Comparison of ENCODE assay signal across 21 cellular contexts in genomic region chr7:115088938-115089337, GRCh38.
DNase-seq lines count a peak whose midpoint lies in the region; ATAC-seq, FAIRE-seq and TF ChIP-seq lines count a peak whose summit lies in the region.
"Had no signal": no experiment of that assay in that cellular context is flagged by ENCODE, and none has a peak within 500 bp of the region (broad histone marks: within the 10 kb centered on the region; RNA-seq: fewer than 3 reads in every experiment).

No MANE protein-coding gene starts in this region.

- no peak overlapping the region; the same call in 1 of the 2 replicates for H4K91ac ChIP-seq in IMR-90 (ENCODE audit: insufficient read depth, low read depth, low read length)

- CTCF ChIA-PET in IMR-90 (lab: Yijun Ruan, JAX), result no interaction called here
- CTCF ChIA-PET in endothelial cell of umbilical vein (lab: Charles Lee), result interaction anchor here (1.2 to 4.0 kb wide), 2 partner anchors 10 to 114 kb away, joined by 3 to 46 read pairs; no protein-coding TSS in a partner anchor
- CTCF ChIA-PET in Caco-2 (lab: Charles Lee), result no interaction called here

- no peak for TF ChIP-seq POLR2A in IMR-90 (IDR thresholded peaks at IDR 0.05; ENCODE audit: low read depth, low read length)
- no peak for TF ChIP-seq POLR2A in endothelial cell of umbilical vein (IDR thresholded peaks at IDR 0.05; ENCODE audit: low read depth, low read length)

- H3K4me3 Mint-ChIP-seq in Caco-2 (ENCODE audit: unreplicated experiment), result no peak overlapping the region
- H3K4me3 Mint-ChIP-seq: CD4-positive, alpha-beta T cell had no signal

- no peak for ATAC-seq in IMR-90 (ENCODE audit: low read depth)

- H3K27me3 Mint-ChIP-seq in Caco-2 (ENCODE audit: insufficient read depth, unreplicated experiment), result no peaks in the 10 kb centered on the region

- intact Hi-C loops in IMR-90 (cut with micrococcal nuclease) (loop anchor here (5.0 kb wide), 1 partner anchor 588 kb away; no protein-coding TSS in a partner anchor), endothelial cell of umbilical vein (cut with micrococcal nuclease) (loop anchor here (5.0 kb wide), 2 partner anchors 48 to 222 kb away; no protein-coding TSS in a partner anchor), Caco-2 (cut with micrococcal nuclease; ENCODE audit: unreplicated experiment) (no loop called here)

- H2BK5ac ChIP-seq in IMR-90 (ENCODE audit: low read depth, low read length, poor library complexity, severe bottlenecking) (no peak overlapping the region), mesendoderm (ENCODE audit: low read length) (no peak overlapping the region)

- H2BK15ac ChIP-seq in IMR-90 (ENCODE audit: low read depth, low read length) (peak overlapping the region; percentile 65; the same call in 1 of the 3 replicates), mesendoderm (replicated peaks; ENCODE audit: low read depth) (peak overlapping the region; percentile 12)

- H3K18ac ChIP-seq in IMR-90 (ENCODE audit: low read depth, low read length), result peak overlapping the region; percentile 9; the same call in 1 of the 2 replicates
- H3K18ac ChIP-seq in mesendoderm (ENCODE audit: low read length), result no peak overlapping the region

- POLR2A ChIA-PET in IMR-90 (lab: Charles Lee; ENCODE audit: unreplicated experiment), result no interaction called here
- POLR2A ChIA-PET in endothelial cell of umbilical vein (lab: Charles Lee), result no interaction called here
- POLR2A ChIA-PET in Caco-2 (lab: Charles Lee), result no interaction called here

- peak overlapping the region; percentile 52; the same call in 1 of the 2 replicates for H2BK120ac ChIP-seq in IMR-90 (ENCODE audit: low read depth, low read length)
- no peak overlapping the region for H2BK120ac ChIP-seq in mesendoderm (ENCODE audit: low read depth, low read length)

- no peak for DNase-seq in IMR-90
- peak; percentile 32 for DNase-seq in endothelial cell of umbilical vein (ENCODE audit: low read depth, low spot score)
- DNase-seq in mesendoderm, result peak; percentile 86
- no peak for DNase-seq in HT-29 (ENCODE audit: low spot score)
- DNase-seq in osteoblast (ENCODE audit: insufficient read length, low spot score, missing footprints), result no peak
- DNase-seq in cerebellar nuclear complex (lab: John Stamatoyannopoulos, UW), result no peak
- DNase-seq in Caco-2, result no peak
- DNase-seq: 8988T; CD4-positive, alpha-beta T cell; EL; GOT3; NCI-H1436 treated with DMSO at 0.1 percent for 48 hours; NCI-H2081; NCI-H2171 treated with DMSO at 0.1 percent for 48 hours; NCI-H446; NCI-H526 treated with DMSO at 0.1 percent for 48 hours; OCI-M1; Right ventricle myocardium superior had no signal

- H3K27ac ChIP-seq in ACC112 (ENCODE audit: low read depth, low read length) (no peak overlapping the region), IMR-90 (ENCODE audit: insufficient read depth, low read length) (no peak overlapping the region), endothelial cell of umbilical vein (ENCODE audit: insufficient read depth, low read depth, low read length) (no peak overlapping the region), mesendoderm (ENCODE audit: low read depth, low read length) (no peak overlapping the region), osteoblast (ENCODE audit: low read depth, low read length) (no peak overlapping the region)
- H3K27ac ChIP-seq: KMS-11, SK-N-MC had no signal

- dilution Hi-C loops in IMR-90 (cut with HindIII; ENCODE audit: low sequenced_read_pairs, unreplicated experiment), result no loop called here
- dilution Hi-C loops in endothelial cell of umbilical vein (cut with MboI; ENCODE audit: extremely low pct_ligation_motif_present, low sequenced_read_pairs), result no loop called here

- H3K27me3 ChIP-seq in ACC112 (ENCODE audit: insufficient read depth, low read length) (no peaks in the 10 kb centered on the region), IMR-90 (ENCODE audit: control insufficient read depth, insufficient read depth, low read length) (no peaks in the 10 kb centered on the region), endothelial cell of umbilical vein (ENCODE audit: control insufficient read depth in 2 of 2, insufficient read depth in 2 of 2, low read length in 2 of 2) (no peaks in the 10 kb centered on the region), mesendoderm (ENCODE audit: insufficient read depth, low read length, poor library complexity) (no peaks in the 10 kb centered on the region), osteoblast (ENCODE audit: insufficient read depth, low read length) (no peaks in the 10 kb centered on the region), Caco-2 (replicated peaks; ENCODE audit: control insufficient read depth, insufficient read depth, low read length) (no peaks in the 10 kb centered on the region)

- H3K4me2 ChIP-seq in IMR-90 (ENCODE audit: low read depth, low read length) (no peak overlapping the region), endothelial cell of umbilical vein (ENCODE audit: insufficient read depth, low read length) (no peak overlapping the region), mesendoderm (ENCODE audit: low read length) (no peak overlapping the region), osteoblast (ENCODE audit: insufficient read depth, low read length) (no peak overlapping the region)
- H3K4me2 ChIP-seq: KMS-11 had no signal

- WGBS in IMR-90 (ENCODE audit: extremely low coverage in 2 of 2, insufficient read length in 1 of 2), 2 experiments, result no CpG with 5 or more reads among the region's 3 CpGs
- WGBS in mesendoderm (ENCODE audit: extremely low coverage, insufficient coverage, low lambda C conversion rate), result no CpG with 5 or more reads among the region's 3 CpGs

- H2AK5ac ChIP-seq in IMR-90 (ENCODE audit: low read depth, low read length) (no peak overlapping the region), mesendoderm (ENCODE audit: low read length) (no peak overlapping the region)

- TF ChIP-seq CTCF in IMR-90 (conservative IDR thresholded peaks at IDR 0.05; ENCODE audit: low read depth, low read length), result no peak
- TF ChIP-seq CTCF in endothelial cell of umbilical vein (IDR thresholded peaks at IDR 0.05; ENCODE audit: extremely low read depth in 1 of 2, insufficient read depth in 1 of 2, low read depth in 1 of 2, low read length in 2 of 2), result no peak
- no peak for TF ChIP-seq CTCF in osteoblast (IDR thresholded peaks at IDR 0.05; ENCODE audit: extremely low read depth, low read depth, low read length)
- no peak for TF ChIP-seq CTCF in Caco-2 (IDR thresholded peaks at IDR 0.05; ENCODE audit: insufficient read depth in 1 of 2, low read depth in 1 of 2, low read length in 1 of 2, severe bottlenecking in 1 of 2, unreplicated experiment in 1 of 2)

- peak overlapping the region; percentile 22; the same call in 1 of the 2 replicates for H3K4ac ChIP-seq in IMR-90 (ENCODE audit: low read depth, low read length)
- no peak overlapping the region for H3K4ac ChIP-seq in mesendoderm (ENCODE audit: low read depth, low read length)

- H3K79me2 ChIP-seq in ACC112 (ENCODE audit: control insufficient read depth, insufficient read depth, low read length, unreplicated experiment) (no peaks in the 10 kb centered on the region), endothelial cell of umbilical vein (ENCODE audit: control insufficient read depth, insufficient read depth, low read length) (no peaks in the 10 kb centered on the region), mesendoderm (ENCODE audit: control insufficient read depth, insufficient read depth, low read length) (no peaks in the 10 kb centered on the region), osteoblast (ENCODE audit: insufficient read depth, low read length) (no peaks in the 10 kb centered on the region)

- no peak overlapping the region for H2AK9ac ChIP-seq in IMR-90 (replicated peaks; ENCODE audit: low read depth, low read length, poor library complexity)

- no peak overlapping the region for H4K8ac ChIP-seq in IMR-90 (ENCODE audit: low read depth in 2 of 2, low read length in 2 of 2)
- no peak overlapping the region for H4K8ac ChIP-seq in mesendoderm (ENCODE audit: low read depth, low read length)

- H3K23ac ChIP-seq in IMR-90 (ENCODE audit: low read depth, low read length), result no peak overlapping the region
- no peak overlapping the region for H3K23ac ChIP-seq in mesendoderm (ENCODE audit: low read length)

- H2AFZ ChIP-seq in ACC112 (ENCODE audit: low read length, unreplicated experiment) (peak overlapping the region; percentile 39), IMR-90 (replicated peaks; ENCODE audit: low read length, poor library complexity) (no peak overlapping the region), endothelial cell of umbilical vein (ENCODE audit: low read depth, low read length) (peak overlapping the region; percentile 13), osteoblast (ENCODE audit: low read length) (no peak overlapping the region)

- H3K9me1 ChIP-seq in IMR-90 (ENCODE audit: insufficient read depth, low read length) (no peaks in the 10 kb centered on the region), endothelial cell of umbilical vein (replicated peaks; ENCODE audit: control insufficient read depth, extremely low read depth, insufficient read depth, low read length) (no peaks in the 10 kb centered on the region)

- H3K4me1 ChIP-seq in ACC112 (ENCODE audit: control insufficient read depth, insufficient read depth, low read length, unreplicated experiment) (peaks cover 25% of the 10 kb centered on the region), IMR-90 (ENCODE audit: control insufficient read depth, insufficient read depth, low read length) (peaks cover 3% of the 10 kb centered on the region; the same call in 1 of the 2 replicates), endothelial cell of umbilical vein (ENCODE audit: control insufficient read depth, extremely low read depth, insufficient read depth, low read length) (peaks cover 16% of the 10 kb centered on the region), mesendoderm (ENCODE audit: control insufficient read depth, low read depth, low read length) (peaks cover 2% of the 10 kb centered on the region), osteoblast (ENCODE audit: insufficient read depth, low read length) (peaks cover 15% of the 10 kb centered on the region), Caco-2 (no peaks in the 10 kb centered on the region)

- H2BK20ac ChIP-seq in IMR-90 (ENCODE audit: low read depth, low read length), result 0 out of 2 replicates have a peak overlapping the region, but pooled peaks have one; percentile 60

- H3K36me3 ChIP-seq in ACC112 (ENCODE audit: insufficient read depth, low read length) (no peaks in the 10 kb centered on the region), IMR-90 (ENCODE audit: control insufficient read depth, insufficient read depth, low read length) (no peaks in the 10 kb centered on the region), endothelial cell of umbilical vein (ENCODE audit: control insufficient read depth in 2 of 2, extremely low read depth in 1 of 2, insufficient read depth in 2 of 2, low read length in 2 of 2) (no peaks in the 10 kb centered on the region), mesendoderm (ENCODE audit: control insufficient read depth, insufficient read depth, low read length) (no peaks in the 10 kb centered on the region), osteoblast (ENCODE audit: insufficient read depth, low read length) (no peaks in the 10 kb centered on the region), Caco-2 (ENCODE audit: control insufficient read depth, insufficient read depth, low read length) (no peaks in the 10 kb centered on the region)

- no peaks in the 10 kb centered on the region for H3K9me3 Mint-ChIP-seq in Caco-2 (ENCODE audit: unreplicated experiment)
- H3K9me3 Mint-ChIP-seq: CD4-positive, alpha-beta T cell had no signal

- H3K4me3 ChIP-seq in ACC112 (ENCODE audit: low read depth, low read length) (no peak overlapping the region), IMR-90 (ENCODE audit: insufficient read depth, low read depth, low read length) (no peak overlapping the region), endothelial cell of umbilical vein (replicated peaks in 1 of 3; ENCODE audit: insufficient read depth in 1 of 3, low read depth in 1 of 3, low read length in 3 of 3) (no peak overlapping the region), mesendoderm (ENCODE audit: low read length) (no peak overlapping the region), osteoblast (ENCODE audit: insufficient read depth, low read length) (no peak overlapping the region), Caco-2 (ENCODE audit: low read depth, low read length) (no peak overlapping the region)
- H3K4me3 ChIP-seq: SK-N-MC had no signal

- in situ Hi-C loops in IMR-90 (cut with MboI; ENCODE audit: low sequenced_read_pairs), result no loop called here

- no peaks in the 10 kb centered on the region for H3K9me3 ChIP-seq in IMR-90 (ENCODE audit: control insufficient read depth, insufficient read depth, low read length)
- no peaks in the 10 kb centered on the region for H3K9me3 ChIP-seq in endothelial cell of umbilical vein (replicated peaks; ENCODE audit: control insufficient read depth, insufficient read depth, low read length)
- no peaks in the 10 kb centered on the region for H3K9me3 ChIP-seq in osteoblast (ENCODE audit: low read depth, low read length)
- no peaks in the 10 kb centered on the region for H3K9me3 ChIP-seq in Caco-2

- H3K9ac ChIP-seq in IMR-90 (ENCODE audit: low read depth, low read length) (no peak overlapping the region), endothelial cell of umbilical vein (replicated peaks; ENCODE audit: extremely low read depth, insufficient read depth, low read length) (no peak overlapping the region), mesendoderm (ENCODE audit: low read length) (no peak overlapping the region)
- H3K9ac ChIP-seq: KMS-11 had no signal

- H4K5ac ChIP-seq in IMR-90 (ENCODE audit: low read depth, low read length), result no peak overlapping the region
- H4K5ac ChIP-seq in mesendoderm (ENCODE audit: low read length), result no peak overlapping the region

- H3K36me3 Mint-ChIP-seq in Caco-2 (ENCODE audit: insufficient read depth, unreplicated experiment), result no peaks in the 10 kb centered on the region

- BruUV-seq in IMR-90 (replicated peaks; lab: Mats Ljungman, UMichigan) (no TSS peak), endothelial cell of umbilical vein (replicated peaks; lab: Mats Ljungman, UMichigan) (no TSS peak), Caco-2 (replicated peaks; lab: Mats Ljungman, UMichigan) (no TSS peak)

- H3K56ac ChIP-seq in IMR-90 (ENCODE audit: extremely low read depth, insufficient read depth, low read length) (no peak overlapping the region), mesendoderm (ENCODE audit: low read length) (no peak overlapping the region)

- TF ChIP-seq RAD21 in IMR-90 (IDR thresholded peaks at IDR 0.05; ENCODE audit: low read length), result no peak

- peak overlapping the region; percentile 37; the same call in 1 of the 2 replicates for H3K14ac ChIP-seq in IMR-90 (replicated peaks; ENCODE audit: low read depth, low read length)

- no peak overlapping the region for H3K27ac Mint-ChIP-seq in Caco-2 (ENCODE audit: unreplicated experiment)
- H3K27ac Mint-ChIP-seq: CD4-positive, alpha-beta T cell had no signal

- no peaks in the 10 kb centered on the region for H3K4me1 Mint-ChIP-seq in Caco-2 (ENCODE audit: low read depth, unreplicated experiment)

- H4K20me1 ChIP-seq in IMR-90 (ENCODE audit: insufficient read depth, low read length) (no peaks in the 10 kb centered on the region), endothelial cell of umbilical vein (replicated peaks; ENCODE audit: control insufficient read depth, extremely low read depth, insufficient read depth, low read length) (no peaks in the 10 kb centered on the region), osteoblast (ENCODE audit: insufficient read depth, low read length) (no peaks in the 10 kb centered on the region)

- FAIRE-seq in endothelial cell of umbilical vein (lab: Jason Lieb, UNC), result no peak

- H3K79me1 ChIP-seq in IMR-90 (ENCODE audit: low read depth in 1 of 2, low read length in 2 of 2), result no peaks in the 10 kb centered on the region
- no peaks in the 10 kb centered on the region for H3K79me1 ChIP-seq in mesendoderm (ENCODE audit: low read length)

Comparison
In these comparisons a context has a peak if more than half of its experiments do, and no peak if none do; other contexts are left out.
1. H2AFZ ChIP-seq: peak in ACC112 (single experiment) and endothelial cell of umbilical vein (single experiment); none in IMR-90 (single experiment) and osteoblast (single experiment).
2. DNase-seq: peak in endothelial cell of umbilical vein (single experiment) and mesendoderm (single experiment); none in IMR-90 (single experiment), HT-29 (single experiment), osteoblast (single experiment), cerebellar nuclear complex (0 of 2) and Caco-2 (0 of 2).